ENCODE assay signal across 26 cellular contexts in genomic region chr17:19339341-19339815, GRCh38. TPM values are rescaled to one million over a fixed set of nuclear protein-coding genes. Genes with fewer than 3 reads are reported as not detected.
A peak's percentile ranks its signal among the peaks of the same experiment; 100 is the strongest.
DNase-seq lines count a peak whose midpoint lies in the region; ATAC-seq and TF ChIP-seq lines count a peak whose summit lies in the region.
"Had no signal": no experiment of that assay in that cellular context is flagged by ENCODE, and none has a peak within 500 bp of the region (broad histone marks: within the 10 kb centered on the region; RNA-seq: fewer than 3 reads in every experiment).

No MANE protein-coding gene starts in this region.

- peaks cover 39% of the 10 kb centered on the region for H3K4me1 Mint-ChIP-seq in type B pancreatic cell (ENCODE audit: unreplicated experiment)
- H3K4me1 Mint-ChIP-seq: activated CD8-positive, alpha-beta memory T cell treated with anti-CD3 and anti-CD28 coated beads, Interleukin-2, amount 10 ng/mL, durations not matched to agents 7 days and 5 days had no signal

- H3K27ac Mint-ChIP-seq in type B pancreatic cell: peak overlapping the region; percentile 48
- H3K27ac Mint-ChIP-seq: activated CD8-positive, alpha-beta memory T cell treated with anti-CD3 and anti-CD28 coated beads, Interleukin-2, amount 10 ng/mL, durations not matched to agents 7 days and 5 days; activated naive CD8-positive, alpha-beta T cell; progenitor cell of endocrine pancreas had no signal

- H3K36me3 Mint-ChIP-seq in type B pancreatic cell: peaks cover 8% of the 10 kb centered on the region
- H3K36me3 Mint-ChIP-seq: activated CD8-positive, alpha-beta memory T cell treated with anti-CD3 and anti-CD28 coated beads, Interleukin-2, amount 10 ng/mL, durations not matched to agents 7 days and 5 days had no signal

- H3K36me3 ChIP-seq in cardiac muscle cell (no peaks in the 10 kb centered on the region), adipocyte (ENCODE audit: control insufficient read depth, insufficient read depth, low read length, severe bottlenecking) (peaks cover 9% of the 10 kb centered on the region), hepatocyte (replicated peaks; ENCODE audit: insufficient read depth, low read depth) (no peaks in the 10 kb centered on the region)
- H3K36me3 ChIP-seq: BLaER1 treated with 17β-estradiol and CSF1 and Interleukin-3, amounts not matched to agents 10 nM and 100 nM; gastrocnemius medialis; lower lobe of right lung had no signal

- H3K9me3 ChIP-seq in cardiac muscle cell (ENCODE audit: low read depth): no peaks in the 10 kb centered on the region
- no peaks in the 10 kb centered on the region for H3K9me3 ChIP-seq in adipocyte (ENCODE audit: control insufficient read depth, low read length)
- H3K9me3 ChIP-seq in hepatocyte (ENCODE audit: low read depth): no peaks in the 10 kb centered on the region
- H3K9me3 ChIP-seq: BLaER1 treated with 17β-estradiol and CSF1 and Interleukin-3, amounts not matched to agents 10 nM and 100 nM; Caco-2; gastrocnemius medialis; lower lobe of right lung had no signal

- no peak overlapping the region for H2AFZ ChIP-seq in hepatocyte

- no peak overlapping the region for H3K4me2 ChIP-seq in hepatocyte
- H3K4me2 ChIP-seq: BLaER1 treated with 17β-estradiol and CSF1 and Interleukin-3, amounts not matched to agents 10 nM and 100 nM had no signal

- no peaks in the 10 kb centered on the region for H3K9me3 Mint-ChIP-seq in type B pancreatic cell

- no peaks in the 10 kb centered on the region for H3K9me2 ChIP-seq in hepatocyte (replicated peaks; ENCODE audit: insufficient read depth)

- 74% methylated on average over 2 of the region's 2 CpGs for WGBS in hepatocyte (ENCODE audit: low lambda C conversion rate, missing lambda C conversion rate)

- TF ChIP-seq CTCF in cardiac muscle cell (IDR thresholded peaks at IDR 0.05; ENCODE audit: low read depth, low read length) (no peak), hepatocyte (IDR thresholded peaks at IDR 0.05; ENCODE audit: poor library complexity) (no peak), type B pancreatic cell (conservative IDR thresholded peaks at IDR 0.05) (no peak)

- no peaks in the 10 kb centered on the region for H3K27me3 Mint-ChIP-seq in type B pancreatic cell
- H3K27me3 Mint-ChIP-seq: progenitor cell of endocrine pancreas had no signal

- ATAC-seq in Right ventricle myocardium superior (ENCODE audit: poor library complexity): no peak
- ATAC-seq: activated CD8-positive, alpha-beta memory T cell treated with anti-CD3 and anti-CD28 coated beads, Interleukin-2, amount 10 ng/mL, durations not matched to agents 7 days and 5 days; gastrocnemius medialis; lower lobe of right lung had no signal

- no peaks in the 10 kb centered on the region for H4K20me1 ChIP-seq in hepatocyte (ENCODE audit: insufficient read depth, poor library complexity, severe bottlenecking)

- H3K4me3 ChIP-seq in cardiac muscle cell: no peak overlapping the region
- no peak overlapping the region for H3K4me3 ChIP-seq in adipocyte (ENCODE audit: low read length)
- H3K4me3 ChIP-seq in hepatocyte: no peak overlapping the region
- H3K4me3 ChIP-seq: BLaER1 treated with 17β-estradiol and CSF1 and Interleukin-3, amounts not matched to agents 10 nM and 100 nM; gastrocnemius medialis; lower lobe of right lung had no signal

- no peaks in the 10 kb centered on the region for H3K79me2 ChIP-seq in hepatocyte

- H3K9ac ChIP-seq in adipocyte (ENCODE audit: low read length): peak overlapping the region; percentile 30
- H3K9ac ChIP-seq: BLaER1 treated with 17β-estradiol and CSF1 and Interleukin-3, amounts not matched to agents 10 nM and 100 nM had no signal

- H3K27me3 ChIP-seq in cardiac muscle cell (no peaks in the 10 kb centered on the region), adipocyte (replicated peaks; ENCODE audit: control insufficient read depth, insufficient read depth, low read length) (no peaks in the 10 kb centered on the region), hepatocyte (no peaks in the 10 kb centered on the region)
- H3K27me3 ChIP-seq: gastrocnemius medialis had no signal

- intact Hi-C loops in Right ventricle myocardium superior (cut with DNase I): no loop called here

- peak overlapping the region; percentile 8 for H3K27ac ChIP-seq in cardiac muscle cell
- H3K27ac ChIP-seq in hepatocyte: peak overlapping the region; percentile 82
- H3K27ac ChIP-seq: BLaER1 treated with 17β-estradiol and CSF1 and Interleukin-3, amounts not matched to agents 10 nM and 100 nM; gastrocnemius medialis; lower lobe of right lung had no signal

- no peak overlapping the region for H3K4me3 Mint-ChIP-seq in type B pancreatic cell
- H3K4me3 Mint-ChIP-seq: activated CD8-positive, alpha-beta memory T cell treated with anti-CD3 and anti-CD28 coated beads, Interleukin-2, amount 10 ng/mL, durations not matched to agents 7 days and 5 days; activated naive CD8-positive, alpha-beta T cell had no signal

- DNase-seq in cardiac muscle cell (ENCODE audit: low read depth in 1 of 2, low spot score in 1 of 2) (no peak), Right ventricle myocardium superior (no peak), adipocyte (ENCODE audit: low read depth) (peak; percentile 31), hepatocyte (ENCODE audit: low spot score) (no peak), type B pancreatic cell (ENCODE audit: extremely low spot score, unreplicated experiment) (no peak), SIG-M5 treated with dmso at 0.1 percent for 504 hours (lab: John Stamatoyannopoulos, UW; ENCODE audit: unreplicated experiment) (no peak), iPS-NIHi7 (ENCODE audit: extremely low spot score) (no peak)
- DNase-seq in activated naive CD4-positive, alpha-beta T cell treated with Interleukin-2 at 50 U/mL for 16 hours: no peak
- DNase-seq: activated CD4-positive, alpha-beta T cell treated with anti-CD3 and anti-CD28 coated beads for 48 hours; activated CD8-positive, alpha-beta memory T cell treated with anti-CD3 and anti-CD28 coated beads, Interleukin-2, amount 10 ng/mL, durations not matched to agents 7 days and 5 days; DND-41; effector CD8-positive, alpha-beta T cell; erythroblast; gastrocnemius medialis; Karpas-422; kidney; lower lobe of right lung; NCI-H146; NCI-H69 had no signal

- H3K4me1 ChIP-seq in cardiac muscle cell (ENCODE audit: low read depth) (peaks cover 20% of the 10 kb centered on the region), adipocyte (ENCODE audit: control insufficient read depth, insufficient read depth, low read length) (peaks cover 54% of the 10 kb centered on the region), hepatocyte (ENCODE audit: insufficient read depth) (peaks cover 32% of the 10 kb centered on the region)
- H3K4me1 ChIP-seq: BLaER1 treated with 17β-estradiol and CSF1 and Interleukin-3, amounts not matched to agents 10 nM and 100 nM had no signal

RNA-seq across cellular contexts. Expression of gene B9D1, which starts 23.1 kb away (rescaled TPM):
- 54.0 and 54.5 TPM in 2 replicates for total RNA-seq in cardiac muscle cell
- 58.7 and 65.7 TPM in 2 replicates for polyA plus RNA-seq in cardiac muscle cell
- total RNA-seq in Right ventricle myocardium superior: 6.8 TPM
- 19.0 and 29.6 TPM in 2 replicates for total RNA-seq in hepatocyte
- 30.8 and 51.3 TPM in 2 replicates for polyA plus RNA-seq in hepatocyte
- 13.8 and 23.2 TPM in 2 replicates for total RNA-seq in type B pancreatic cell (ENCODE audit: low replicate concordance)

RNA-seq across cellular contexts. Expression of gene MAPK7, which starts 38.9 kb away (rescaled TPM):
- total RNA-seq in cardiac muscle cell (26.8 and 27.1 TPM in 2 replicates), Right ventricle myocardium superior (13.9 TPM), hepatocyte (19.9 and 26.1 TPM in 2 replicates), type B pancreatic cell (ENCODE audit: low replicate concordance) (32.1 and 44.3 TPM in 2 replicates)
- polyA plus RNA-seq in cardiac muscle cell (29.7 and 33.0 TPM in 2 replicates), hepatocyte (36.9 and 49.0 TPM in 2 replicates)

RNA-seq across cellular contexts. Expression of gene MFAP4, which starts 47.6 kb away (rescaled TPM):
- total RNA-seq in cardiac muscle cell: 14.1 and 16.7 TPM in 2 replicates
- polyA plus RNA-seq in cardiac muscle cell: 22.6 and 23.4 TPM in 2 replicates
- total RNA-seq in Right ventricle myocardium superior: 42.9 TPM
- total RNA-seq in hepatocyte: 360 and 362 TPM in 2 replicates
- 739 and 801 TPM in 2 replicates for polyA plus RNA-seq in hepatocyte
- total RNA-seq in type B pancreatic cell (ENCODE audit: low replicate concordance): 2.6 and 18.0 TPM in 2 replicates
- total RNA-seq: activated CD8-positive, alpha-beta memory T cell treated with anti-CD3 and anti-CD28 coated beads, Interleukin-2, amount 10 ng/mL, durations not matched to agents 7 days and 5 days; Caco-2; HT-29; SK-MEL-5; T-helper 1 cell treated with Interleukin-12 subunit alpha and Interleukin-12 subunit beta and Interleukin-4 antibody, amounts not matched to agents 30 ng/mL and 1 ng/mL, for 36 hours had no signal
